ENCODE assay signal across 1 cellular context in the genomic region with DNA sequence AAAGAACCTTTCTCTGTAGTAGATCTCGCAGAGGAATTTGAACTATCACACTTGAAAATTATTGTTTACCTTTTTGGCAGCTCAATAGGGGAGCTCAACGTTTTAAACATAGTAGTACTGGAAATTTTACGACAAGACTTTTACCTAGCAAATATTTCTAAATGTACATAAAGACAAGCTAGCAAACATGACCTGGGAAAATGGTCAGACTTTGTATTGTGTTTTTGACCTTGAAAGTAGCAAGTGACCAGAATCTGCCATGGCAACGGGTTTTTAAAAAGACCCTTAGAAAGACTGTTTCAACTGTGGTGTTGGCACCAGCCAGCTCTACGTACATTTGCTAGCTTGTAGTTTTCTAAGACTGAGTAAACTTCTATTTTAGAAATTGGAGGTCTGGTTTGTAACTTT.
TF ChIP-seq lines count a peak whose summit lies in the region.

No MANE protein-coding gene starts in this region.

TF ChIP-seq in HepG2, 621 proteins besides CTCF, POLR2A, EP300 and RAD21 (continued from another document):
- TF ChIP-seq, protein P1, sequence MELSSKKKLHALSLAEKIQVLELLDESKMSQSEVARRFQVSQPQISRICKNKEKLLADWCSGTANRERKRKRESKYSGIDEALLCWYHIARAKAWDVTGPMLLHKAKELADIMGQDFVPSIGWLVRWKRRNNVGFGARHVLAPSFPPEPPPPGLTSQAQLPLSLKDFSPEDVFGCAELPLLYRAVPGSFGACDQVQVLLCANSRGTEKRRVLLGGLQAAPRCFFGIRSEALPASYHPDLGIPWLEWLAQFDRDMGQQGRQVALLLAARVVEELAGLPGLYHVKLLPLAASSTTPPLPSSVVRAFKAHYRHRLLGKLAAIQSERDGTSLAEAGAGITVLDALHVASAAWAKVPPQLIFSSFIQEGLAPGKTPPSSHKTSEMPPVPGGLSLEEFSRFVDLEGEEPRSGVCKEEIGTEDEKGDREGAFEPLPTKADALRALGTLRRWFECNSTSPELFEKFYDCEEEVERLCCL (CRISPR knock-in tag; IDR thresholded peaks at IDR 0.05; ENCODE audit: borderline replicate concordance) = no peak
- peak; percentile 38; the same call in 1 of the 3 replicates for TF ChIP-seq MXI1 (IDR thresholded peaks at IDR 0.05; ENCODE audit: borderline replicate concordance, low read depth, low read length)
- no peak for TF ChIP-seq ZNF253 (CRISPR knock-in tag; IDR thresholded peaks at IDR 0.05; ENCODE audit: borderline replicate concordance)
- TF ChIP-seq SRY (CRISPR knock-in tag; IDR thresholded peaks at IDR 0.05) = no peak
- TF ChIP-seq, protein P2, sequence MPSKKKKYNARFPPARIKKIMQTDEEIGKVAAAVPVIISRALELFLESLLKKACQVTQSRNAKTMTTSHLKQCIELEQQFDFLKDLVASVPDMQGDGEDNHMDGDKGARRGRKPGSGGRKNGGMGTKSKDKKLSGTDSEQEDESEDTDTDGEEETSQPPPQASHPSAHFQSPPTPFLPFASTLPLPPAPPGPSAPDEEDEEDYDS (CRISPR knock-in tag; IDR thresholded peaks at IDR 0.05) = peak; percentile 63
- TF ChIP-seq POLR2G (IDR thresholded peaks at IDR 0.05; ENCODE audit: low read depth, low read length) = no peak
- TF ChIP-seq NFRKB (IDR thresholded peaks at IDR 0.05) = no peak
- TF ChIP-seq NFE2L1 (CRISPR knock-in tag; IDR thresholded peaks at IDR 0.05; ENCODE audit: borderline replicate concordance) = no peak
- TF ChIP-seq KLF12 (CRISPR knock-in tag; IDR thresholded peaks at IDR 0.05; ENCODE audit: borderline replicate concordance) = no peak
- TF ChIP-seq KDM3A (CRISPR knock-in tag; IDR thresholded peaks at IDR 0.05; ENCODE audit: low read depth) = no peak
- TF ChIP-seq ARNTL (CRISPR knock-in tag; IDR thresholded peaks at IDR 0.05) = no peak
- no peak for TF ChIP-seq ZNF562 (CRISPR knock-in tag; IDR thresholded peaks at IDR 0.05; ENCODE audit: borderline replicate concordance)
- TF ChIP-seq TAF15 (IDR thresholded peaks at IDR 0.05; ENCODE audit: low read depth, low read length, poor library complexity, severe bottlenecking) = no peak
- TF ChIP-seq ZNF12 (CRISPR knock-in tag; IDR thresholded peaks at IDR 0.05) = no peak
- no peak for TF ChIP-seq JARID2 (CRISPR knock-in tag; IDR thresholded peaks at IDR 0.05; ENCODE audit: insufficient replicate concordance)
- TF ChIP-seq ZNF335 (CRISPR knock-in tag; IDR thresholded peaks at IDR 0.05) = peak; percentile 71; the same call in 1 of the 2 replicates
- TF ChIP-seq, protein P3, sequence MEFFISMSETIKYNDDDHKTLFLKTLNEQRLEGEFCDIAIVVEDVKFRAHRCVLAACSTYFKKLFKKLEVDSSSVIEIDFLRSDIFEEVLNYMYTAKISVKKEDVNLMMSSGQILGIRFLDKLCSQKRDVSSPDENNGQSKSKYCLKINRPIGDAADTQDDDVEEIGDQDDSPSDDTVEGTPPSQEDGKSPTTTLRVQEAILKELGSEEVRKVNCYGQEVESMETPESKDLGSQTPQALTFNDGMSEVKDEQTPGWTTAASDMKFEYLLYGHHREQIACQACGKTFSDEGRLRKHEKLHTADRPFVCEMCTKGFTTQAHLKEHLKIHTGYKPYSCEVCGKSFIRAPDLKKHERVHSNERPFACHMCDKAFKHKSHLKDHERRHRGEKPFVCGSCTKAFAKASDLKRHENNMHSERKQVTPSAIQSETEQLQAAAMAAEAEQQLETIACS (CRISPR knock-in tag; IDR thresholded peaks at IDR 0.05) = no peak
- TF ChIP-seq, protein P4, sequence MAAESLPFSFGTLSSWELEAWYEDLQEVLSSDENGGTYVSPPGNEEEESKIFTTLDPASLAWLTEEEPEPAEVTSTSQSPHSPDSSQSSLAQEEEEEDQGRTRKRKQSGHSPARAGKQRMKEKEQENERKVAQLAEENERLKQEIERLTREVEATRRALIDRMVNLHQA (CRISPR knock-in tag; IDR thresholded peaks at IDR 0.05) = no peak
